Comparison of ENCODE assay signal across 14 cellular contexts in the genomic region with DNA sequence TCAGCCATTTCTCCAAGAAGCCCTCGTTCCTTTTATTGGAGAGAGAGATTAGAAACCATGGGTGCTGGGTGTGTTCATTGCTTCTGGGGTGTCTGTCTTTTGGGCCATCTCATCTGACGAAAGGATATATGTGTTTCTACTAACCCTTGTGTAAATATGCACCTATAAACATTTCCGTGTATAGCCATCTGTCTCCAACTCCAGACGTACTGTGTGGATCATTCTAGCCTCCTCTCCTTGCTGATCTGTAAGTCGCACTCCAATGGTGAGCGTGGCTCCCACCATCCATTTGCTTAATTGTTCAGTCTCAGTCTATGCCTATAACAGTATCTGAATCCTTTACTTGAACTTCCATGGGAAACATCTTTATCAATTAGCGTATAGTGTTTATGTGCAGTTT. TPM values are rescaled to one million over a fixed set of nuclear protein-coding genes. Genes with fewer than 3 reads are reported as not detected.
DNase-seq lines count a peak whose midpoint lies in the region; ATAC-seq, FAIRE-seq and TF ChIP-seq lines count a peak whose summit lies in the region.
"Had no signal": no experiment of that assay in that cellular context is flagged by ENCODE, and none has a peak within 500 bp of the region (broad histone marks: within the 10 kb centered on the region; RNA-seq: fewer than 3 reads in every experiment).

No MANE protein-coding gene starts in this region.

- no peaks in the 10 kb centered on the region for H3K9me3 ChIP-seq in K562 (replicated peaks; ENCODE audit: control insufficient read depth, insufficient read depth, low read depth, low read length)
- H3K9me3 ChIP-seq in smooth muscle cell (replicated peaks; ENCODE audit: low read depth) = no peaks in the 10 kb centered on the region
- no peaks in the 10 kb centered on the region for H3K9me3 ChIP-seq in body of pancreas
- H3K9me3 ChIP-seq: pancreas, tibial nerve had no signal

- H3K36me3 Mint-ChIP-seq in activated T-cell treated with anti-CD3 and anti-CD28 coated beads, Interleukin-2, amount 50 U/mL, for 72 hours (ENCODE audit: insufficient read depth in 2 of 2) = peaks cover 6 to 12% of the 10 kb centered on the region in 2 donors

- H3K4me1 ChIP-seq in K562 (replicated peaks in 1 of 2; ENCODE audit: control insufficient read depth in 2 of 2, insufficient read depth in 2 of 2, low read length in 2 of 2) (peaks cover 0 to 9% of the 10 kb centered on the region in 2 experiments; a peak in 3 of 5 replicates), smooth muscle cell (ENCODE audit: low read depth) (peaks cover 14% of the 10 kb centered on the region), body of pancreas (peaks cover 9% of the 10 kb centered on the region)

- ATAC-seq in activated T-cell treated with anti-CD3 and anti-CD28 coated beads, Interleukin-2, amount 50 U/mL, for 72 hours (replicated peaks in 1 of 2) = no peak
- peak; percentile 44 for ATAC-seq in K562
- no peak for ATAC-seq in GM21367 (IDR thresholded peaks at IDR 0.05; ENCODE audit: unreplicated experiment)
- ATAC-seq in body of pancreas = no peak
- ATAC-seq: pancreas had no signal

- no peaks in the 10 kb centered on the region for H3F3A ChIP-seq in smooth muscle cell (ENCODE audit: low read depth)

- H3K4me1 Mint-ChIP-seq in activated T-cell treated with anti-CD3 and anti-CD28 coated beads, Interleukin-2, amount 50 U/mL, for 72 hours (ENCODE audit: low read depth) = peaks cover 33% of the 10 kb centered on the region

- H3K27ac Mint-ChIP-seq in activated T-cell treated with anti-CD3 and anti-CD28 coated beads, Interleukin-2, amount 50 U/mL, for 72 hours = no peak overlapping the region

- POLR2A ChIA-PET in K562 (lab: Yijun Ruan, JAX) = no interaction called here

- peak overlapping the region; percentile 21 to 87 for H3K4me3 Mint-ChIP-seq in activated T-cell treated with anti-CD3 and anti-CD28 coated beads, Interleukin-2, amount 50 U/mL, for 72 hours

- TF ChIP-seq CTCF in NB4 (IDR thresholded peaks at IDR 0.05; ENCODE audit: low read depth, low read length) (no peak), K562 (IDR thresholded peaks at IDR 0.05 in 2 of 3, conservative IDR thresholded peaks at IDR 0.05 in 1 of 3; ENCODE audit: insufficient read depth in 2 of 3, low read depth in 1 of 3, low read length in 3 of 3) (no peak), smooth muscle cell (IDR thresholded peaks at IDR 0.05; ENCODE audit: borderline replicate concordance, insufficient read depth, poor library complexity, severe bottlenecking) (no peak), body of pancreas (IDR thresholded peaks at IDR 0.05) (no peak)

- H3K27me3 ChIP-seq in K562 (ENCODE audit: control insufficient read depth in 2 of 2, insufficient read depth in 2 of 2, low read length in 2 of 2) = no peaks in the 10 kb centered on the region
- H3K27me3 ChIP-seq in smooth muscle cell (ENCODE audit: low read depth) = no peaks in the 10 kb centered on the region
- no peaks in the 10 kb centered on the region for H3K27me3 ChIP-seq in body of pancreas
- H3K27me3 ChIP-seq: pancreas, tibial nerve had no signal

- H3K4me3 ChIP-seq in NB4 (ENCODE audit: low read depth, low read length) = peak overlapping the region; percentile 90
- peak overlapping the region; percentile 78 for H3K4me3 ChIP-seq in K562
- H3K4me3 ChIP-seq in smooth muscle cell = peak overlapping the region; percentile 89
- H3K4me3 ChIP-seq in body of pancreas = no peak overlapping the region

- H3K27ac ChIP-seq in K562 (ENCODE audit: extremely low read depth, low read depth, low read length) = peak overlapping the region; percentile 71
- H3K27ac ChIP-seq in smooth muscle cell (ENCODE audit: low read depth) = no peak overlapping the region
- H3K27ac ChIP-seq in body of pancreas = no peak overlapping the region
- H3K27ac ChIP-seq: pancreas had no signal

- no peak for TF ChIP-seq POLR2A in NB4 (IDR thresholded peaks at IDR 0.05; ENCODE audit: extremely low read depth, insufficient read length)
- TF ChIP-seq POLR2A in K562 (conservative IDR thresholded peaks at IDR 0.05) = no peak
- no peak for TF ChIP-seq POLR2A in body of pancreas (IDR thresholded peaks at IDR 0.05)

- H3K27me3 Mint-ChIP-seq in activated T-cell treated with anti-CD3 and anti-CD28 coated beads, Interleukin-2, amount 50 U/mL, for 72 hours (ENCODE audit: low read depth) = no peaks in the 10 kb centered on the region

- no peak for DNase-seq in activated T-cell treated with anti-CD3 and anti-CD28 coated beads, Interleukin-2, amount 50 U/mL, for 72 hours
- DNase-seq in activated T-cell treated with anti-CD3 and anti-CD28 coated beads for 4 hours = no peak
- DNase-seq in NB4 (ENCODE audit: low read depth) = no peak
- peak in 3 of 4 experiments; percentile 23 to 71 (median 52) for DNase-seq in K562 (ENCODE audit: extremely low read depth in 1 of 4, low spot score in 3 of 4)
- DNase-seq in smooth muscle cell (lab: John Stamatoyannopoulos, UW; ENCODE audit: unreplicated experiment) = no peak
- DNase-seq in activated effector memory CD4-positive, alpha-beta T cell treated with anti-CD3 and anti-CD28 coated beads, Interleukin-2, amount 50 U/mL, for 16 hours = no peak
- no peak for DNase-seq in body of pancreas
- DNase-seq: caudate nucleus, kidney, NCI-H2081, pancreas, SIG-M5 had no signal

- no peak for TF ChIP-seq RAD21 in K562 (CRISPR knock-in tag; conservative IDR thresholded peaks at IDR 0.05 in 1 of 2, IDR thresholded peaks at IDR 0.05 in 1 of 2)

- BruUV-seq in K562 (replicated peaks; lab: Mats Ljungman, UMichigan) = no TSS peak

- no peaks in the 10 kb centered on the region for H3K9me3 Mint-ChIP-seq in activated T-cell treated with anti-CD3 and anti-CD28 coated beads, Interleukin-2, amount 50 U/mL, for 72 hours

- H3K9ac ChIP-seq in K562 (ENCODE audit: insufficient read depth in 1 of 2, low read depth in 2 of 2, low read length in 2 of 2) (peak overlapping the region in 1 of 2 experiments; percentile 85; a peak in 2 of 4 replicates), smooth muscle cell (ENCODE audit: low read depth) (no peak overlapping the region)

- TF ChIP-seq EP300 in K562 (IDR thresholded peaks at IDR 0.05; ENCODE audit: low read length) = peak; percentile 12; the same call in 1 of the 2 replicates

- H3K9me1 ChIP-seq in K562 (ENCODE audit: control insufficient read depth, insufficient read depth, low read length) = no peaks in the 10 kb centered on the region

- in situ Hi-C loops in K562 (cut with MboI) = no loop called here

- H3K36me3 ChIP-seq in K562 (ENCODE audit: control insufficient read depth, insufficient read depth, low read length) (peaks cover 42% of the 10 kb centered on the region; the same call in 2 of the 3 replicates), smooth muscle cell (ENCODE audit: low read depth) (no peaks in the 10 kb centered on the region), body of pancreas (replicated peaks in 1 of 2; ENCODE audit: insufficient read depth in 1 of 2, low read depth in 2 of 2) (peaks cover 2 to 7% of the 10 kb centered on the region in 2 donors)

- FAIRE-seq in K562 (lab: Jason Lieb, UNC) = peak; percentile 93
- FAIRE-seq: kidney, pancreas had no signal

- peaks cover 3% of the 10 kb centered on the region; the same call in 1 of the 2 replicates for H4K20me1 ChIP-seq in K562 (replicated peaks; ENCODE audit: control insufficient read depth, insufficient read depth, low read length)
- H4K20me1 ChIP-seq in smooth muscle cell (ENCODE audit: low read depth) = no peaks in the 10 kb centered on the region

- H3K4me2 ChIP-seq in K562 (ENCODE audit: insufficient read depth, low read length) = peak overlapping the region; percentile 97
- H3K4me2 ChIP-seq in smooth muscle cell = peak overlapping the region; percentile 98

- H2AFZ ChIP-seq in K562 (ENCODE audit: low read depth, low read length) = 0 out of 2 replicates have a peak overlapping the region, but pooled peaks have one; percentile 1
- H2AFZ ChIP-seq in smooth muscle cell (ENCODE audit: low read depth) = no peak overlapping the region

- CTCF ChIA-PET in K562 (lab: Yijun Ruan, JAX; ENCODE audit: low intra/inter-chr PET ratio) = no interaction called here

- WGBS in K562 (ENCODE audit: insufficient coverage, low coverage, missing lambda C conversion rate) = 0% methylated on average over 6 of the region's 7 CpGs
- WGBS in smooth muscle cell (ENCODE audit: low lambda C conversion rate) = 74% methylated on average over 7 of the region's 7 CpGs
- 95 to 99% methylated on average over 7 of the region's 7 CpGs for WGBS in body of pancreas, 2 donors

- H3K79me2 ChIP-seq in K562 (ENCODE audit: control insufficient read depth, insufficient read depth, low read length) (peaks cover 45% of the 10 kb centered on the region), smooth muscle cell (ENCODE audit: low read depth) (peaks cover 32% of the 10 kb centered on the region)

- intact Hi-C loops in K562 (cut with micrococcal nuclease) (loop anchor here (5.0 to 10.0 kb wide), 2 partner anchors 71 to 119 kb away; partner anchors contain the start of gene ADNP2), body of pancreas (cut with DNase I) (no loop called here)

RNA-seq across cellular contexts. Expression of gene RBFA, which starts 1.8 kb away (rescaled TPM):
- 10 to 100 TPM; 13.9 to 17.7 TPM for total RNA-seq in activated T-cell treated with anti-CD3 and anti-CD28 coated beads, Interleukin-2, amount 50 U/mL, for 72 hours
- total RNA-seq in K562 (2011; cell fraction: chromatin; rRNA removed; ENCODE audit: low replicate concordance) = 107 and 110 TPM in 2 replicates
- total RNA-seq in K562 (2011; cell fraction: nucleolus; rRNA removed) = 70.8 and 75.5 TPM in 2 replicates
- total RNA-seq in K562 (2011; cell fraction: nucleoplasm; rRNA removed) = 104 and 112 TPM in 2 replicates
- total RNA-seq in K562 (2014; rRNA removed) (36.7 and 38.9 TPM in 2 replicates), K562 (2014; rRNA removed; fragmentation: Illumina TruSeq; extraction: Trizol) (21.1 and 24.5 TPM in 2 replicates), K562 (2015; rRNA removed; fragmentation: Illumina TruSeq; extraction: Trizol) (25.8 and 26.7 TPM in 2 replicates), K562 (2021) (28.4 and 28.8 TPM in 2 replicates), smooth muscle cell (15.0 and 16.3 TPM in 2 replicates), body of pancreas (10 to 100 TPM in 1 of 2 donors, 1 to 10 TPM in 1; 9.9 to 16.6 TPM)
- polyA plus RNA-seq in K562 (2011; rRNA removed) (24.7 and 28.7 TPM in 2 replicates), K562 (2014; fragmentation: Illumina TruSeq; extraction: Trizol) (26.0 and 28.2 TPM in 2 replicates), K562 (2014; fragmentation: Nextera tagmentation; extraction: Ambion mirVana) (1 to 10 TPM; 3.4 to 4.8 TPM), K562 (2014; rRNA removed) (36.1 and 41.9 TPM in 2 replicates), smooth muscle cell (15.5 and 15.7 TPM in 2 replicates)
- 17.9 and 18.9 TPM in 2 replicates for polyA plus RNA-seq in K562 (2011; cell fraction: cytosol; rRNA removed)
- 66.2 and 70.5 TPM in 2 replicates for polyA plus RNA-seq in K562 (2011; cell fraction: nucleus; rRNA removed)
- polyA plus RNA-seq in K562 (2012) = 17.3 and 24.4 TPM in 2 replicates
- polyA minus RNA-seq in K562 (2011; rRNA and poly(A)+ RNA removed) = 25.6 and 29.4 TPM in 2 replicates
- polyA minus RNA-seq in K562 (2011; cell fraction: cytosol; rRNA and poly(A)+ RNA removed) = 6.5 and 7.3 TPM in 2 replicates
- 46.0 and 59.9 TPM in 2 replicates for polyA minus RNA-seq in K562 (2011; cell fraction: nucleus; rRNA and poly(A)+ RNA removed)

RNA-seq across cellular contexts. Expression of gene TXNL4A, which starts 47.6 kb away (rescaled TPM):
- total RNA-seq in activated T-cell treated with anti-CD3 and anti-CD28 coated beads, Interleukin-2, amount 50 U/mL, for 72 hours = 100 to 1,000 TPM in 1 of 2 donors, 10 to 100 TPM in 1; 92.9 to 105 TPM
- total RNA-seq in K562 (2011; cell fraction: chromatin; rRNA removed; ENCODE audit: low replicate concordance) = 25.7 and 39.5 TPM in 2 replicates
- total RNA-seq in K562 (2011; cell fraction: nucleolus; rRNA removed) = 17.0 and 20.5 TPM in 2 replicates
- total RNA-seq in K562 (2011; cell fraction: nucleoplasm; rRNA removed) = 29.1 and 53.2 TPM in 2 replicates
- total RNA-seq in K562 (2014; rRNA removed) (68.7 and 78.9 TPM in 2 replicates), K562 (2014; rRNA removed; fragmentation: Illumina TruSeq; extraction: Trizol) (85.5 and 87.5 TPM in 2 replicates), K562 (2015; rRNA removed; fragmentation: Illumina TruSeq; extraction: Trizol) (86.1 and 98.0 TPM in 2 replicates), K562 (2021) (132 and 139 TPM in 2 replicates), smooth muscle cell (61.1 and 62.2 TPM in 2 replicates), body of pancreas (10 to 100 TPM; 11.2 to 13.5 TPM)
- polyA plus RNA-seq in K562 (2011; rRNA removed) (105 and 124 TPM in 2 replicates), K562 (2014; fragmentation: Illumina TruSeq; extraction: Trizol) (46.5 and 49.6 TPM in 2 replicates), K562 (2014; fragmentation: Nextera tagmentation; extraction: Ambion mirVana) (10 to 100 TPM; 27.0 to 51.2 TPM), K562 (2014; rRNA removed) (92.3 and 98.7 TPM in 2 replicates), smooth muscle cell (243 and 254 TPM in 2 replicates)
- polyA plus RNA-seq in K562 (2011; cell fraction: cytosol; rRNA removed) = 110 and 120 TPM in 2 replicates
- 47.8 and 53.9 TPM in 2 replicates for polyA plus RNA-seq in K562 (2011; cell fraction: nucleus; rRNA removed)
- 78.8 and 97.0 TPM in 2 replicates for polyA plus RNA-seq in K562 (2012)
- polyA minus RNA-seq in K562 (2011; rRNA and poly(A)+ RNA removed) = 41.9 and 67.5 TPM in 2 replicates
- 50.7 and 54.0 TPM in 2 replicates for polyA minus RNA-seq in K562 (2011; cell fraction: cytosol; rRNA and poly(A)+ RNA removed)
- polyA minus RNA-seq in K562 (2011; cell fraction: nucleus; rRNA and poly(A)+ RNA removed) = 5.0 and 14.0 TPM in 2 replicates

Comparison
In these comparisons a context has a peak if more than half of its experiments do, and no peak if none do; other contexts are left out.
1. DNase-seq: peak in K562 (3 of 4); none in activated T-cell treated with anti-CD3 and anti-CD28 coated beads, Interleukin-2, amount 50 U/mL, for 72 hours (0 of 2), activated T-cell treated with anti-CD3 and anti-CD28 coated beads for 4 hours (single experiment), NB4 (single experiment), smooth muscle cell (single experiment), activated effector memory CD4-positive, alpha-beta T cell treated with anti-CD3 and anti-CD28 coated beads, Interleukin-2, amount 50 U/mL, for 16 hours (single experiment) and body of pancreas (0 of 4).
2. H3K4me3 ChIP-seq: peak in NB4 (single experiment), K562 (single experiment) and smooth muscle cell (single experiment); none in body of pancreas (0 of 2).